Comparison of ENCODE assay signal across 9 cellular contexts in the genomic region with DNA sequence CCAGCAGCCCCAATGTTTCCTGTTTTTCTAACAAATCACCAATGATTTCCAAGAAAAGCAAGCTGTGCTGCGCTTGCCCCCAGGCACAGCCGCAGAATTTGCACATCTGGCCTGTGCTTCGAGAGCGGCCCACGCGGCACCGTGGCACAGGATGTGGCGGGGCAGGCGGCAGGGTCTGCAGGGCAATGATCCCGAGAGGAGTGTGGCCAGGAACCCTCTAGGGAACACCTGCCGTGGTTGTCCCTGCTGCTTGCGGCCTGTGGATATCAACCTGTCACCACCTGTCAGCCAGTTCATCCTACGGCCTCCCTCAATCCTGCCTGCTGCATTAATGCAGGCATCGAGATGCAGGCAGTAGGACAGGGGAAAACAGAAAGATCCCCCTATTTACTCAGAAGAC. TPM values are rescaled to one million over a fixed set of nuclear protein-coding genes. Genes with fewer than 3 reads are reported as not detected.
DNase-seq lines count a peak whose midpoint lies in the region; ATAC-seq and TF ChIP-seq lines count a peak whose summit lies in the region.
"Had no signal": no experiment of that assay in that cellular context is flagged by ENCODE, and none has a peak within 500 bp of the region (broad histone marks: within the 10 kb centered on the region; RNA-seq: fewer than 3 reads in every experiment).

No MANE protein-coding gene starts in this region.

- 62% methylated on average over 14 of the region's 14 CpGs; no CpG with 5 or more reads in 1 of the 2 donors for WGBS in transverse colon (ENCODE audit: low coverage in 1 of 2), 2 donors

- intact Hi-C loops in Right ventricle myocardium superior (cut with DNase I) = no loop called here
- intact Hi-C loops in cardiac septum (cut with DNase I) = no loop called here
- intact Hi-C loops in transverse colon (cut with DNase I; ENCODE audit: low total_unique reads) = no loop called here
- intact Hi-C loops in tibial artery (cut with DNase I; ENCODE audit: low total_unique reads) = no loop called here

- no peak for TF ChIP-seq CTCF in transverse colon (IDR thresholded peaks at IDR 0.05)
- TF ChIP-seq CTCF in GM13977 (IDR thresholded peaks at IDR 0.05; ENCODE audit: extremely low read depth, insufficient read depth, missing control alignments) = no peak
- no peak for TF ChIP-seq CTCF in tibial artery (IDR thresholded peaks at IDR 0.05)

- ATAC-seq in Right ventricle myocardium superior (ENCODE audit: poor library complexity) = no peak

- TF ChIP-seq EP300 in transverse colon (IDR thresholded peaks at IDR 0.05; ENCODE audit: low read depth) = no peak

- no peaks in the 10 kb centered on the region for H3K27me3 ChIP-seq in effector memory CD4-positive, alpha-beta T cell (replicated peaks; ENCODE audit: control insufficient read depth, insufficient read depth, low read length, poor library complexity, severe bottlenecking)
- H3K27me3 ChIP-seq in transverse colon (no peaks in the 10 kb centered on the region), tibial artery (peaks cover 0 to 41% of the 10 kb centered on the region in 2 donors)

- no peak for TF ChIP-seq POLR2A in transverse colon (IDR thresholded peaks at IDR 0.05)

- no peaks in the 10 kb centered on the region for H3K9me3 ChIP-seq in effector memory CD4-positive, alpha-beta T cell (ENCODE audit: control insufficient read depth, low read length)
- H3K9me3 ChIP-seq in transverse colon = no peaks in the 10 kb centered on the region
- peaks cover 0 to 4% (median 0%) of the 10 kb centered on the region in 3 donors for H3K9me3 ChIP-seq in tibial artery

- peaks cover 28% of the 10 kb centered on the region for H3K36me3 ChIP-seq in effector memory CD4-positive, alpha-beta T cell (ENCODE audit: control insufficient read depth, insufficient read depth, low read length)
- H3K36me3 ChIP-seq in transverse colon (no peaks in the 10 kb centered on the region), tibial artery (no peaks in the 10 kb centered on the region)

- peak overlapping the region; percentile 69 for H3K27ac ChIP-seq in effector memory CD4-positive, alpha-beta T cell (ENCODE audit: insufficient read depth, low read length, poor library complexity, severe bottlenecking)
- H3K27ac ChIP-seq in transverse colon (peak overlapping the region in 3 of 4 donors; percentile 17 to 41 (median 33)), tibial artery (no peak overlapping the region)

- H3K4me1 ChIP-seq in effector memory CD4-positive, alpha-beta T cell (ENCODE audit: control insufficient read depth, insufficient read depth, low read length, poor library complexity, severe bottlenecking) = peaks cover 42% of the 10 kb centered on the region
- H3K4me1 ChIP-seq in transverse colon (no peaks in the 10 kb centered on the region), tibial artery (no peaks in the 10 kb centered on the region)

- H3K4me3 ChIP-seq in effector memory CD4-positive, alpha-beta T cell (ENCODE audit: insufficient read depth, low read depth, low read length, poor library complexity, severe bottlenecking) = peak overlapping the region; percentile 3
- H3K4me3 ChIP-seq in transverse colon (no peak overlapping the region), tibial artery (no peak overlapping the region)

- in situ Hi-C loops in transverse colon (cut with MboI; ENCODE audit: low pct_ligation_motif_present in 1 of 4, low pct_unique_long_range_greater_than_20kb in 1 of 4, low sequenced_read_pairs in 3 of 4) (loop anchor here in 1 of 4 donors (25.0 kb wide), 1 partner anchor 104 kb away; no protein-coding TSS in a partner anchor), GM13977 (cut with MboI; ENCODE audit: low pct_unique_long_range_greater_than_20kb, low sequenced_read_pairs, unreplicated experiment) (no loop called here)

- DNase-seq in Right ventricle myocardium superior (peak; percentile 47), cardiac septum (ENCODE audit: low spot score) (no peak), transverse colon (peak; percentile 62), GM13977 (ENCODE audit: low spot score) (no peak), tibial artery (no peak), foreskin melanocyte (no peak)
- DNase-seq in activated CD4-positive, alpha-beta T cell treated with anti-CD3 and anti-CD28 coated beads for 4 hours = peak; percentile 59 to 66
- DNase-seq in effector memory CD4-positive, alpha-beta T cell = peak; percentile 38 to 57 (median 42)
- DNase-seq: 8988T had no signal

RNA-seq across cellular contexts. Expression of gene PIK3R5, which starts 24.0 kb away (rescaled TPM):
- total RNA-seq in Right ventricle myocardium superior (2.5 TPM), cardiac septum (2.0 TPM), transverse colon (10 to 100 TPM in 2 of 4 donors, 1 to 10 TPM in 1, under 1 TPM in 1; 0.40 to 16.1 (median 10.4) TPM)

Comparison
In these comparisons a context has a peak if more than half of its experiments do, and no peak if none do; other contexts are left out.
1. DNase-seq: peak in Right ventricle myocardium superior (single experiment), activated CD4-positive, alpha-beta T cell treated with anti-CD3 and anti-CD28 coated beads for 4 hours (2 of 2), effector memory CD4-positive, alpha-beta T cell (3 of 3) and transverse colon (single experiment); none in cardiac septum (single experiment), GM13977 (single experiment), tibial artery (0 of 2) and foreskin melanocyte (single experiment).
2. H3K27ac ChIP-seq: peak in effector memory CD4-positive, alpha-beta T cell (single experiment) and transverse colon (3 of 4); none in tibial artery (0 of 2).